In genomic region chr4:8228319-8229250, GRCh38 we compare ENCODE assay signal across 8 cellular contexts. TPM values are rescaled to one million over a fixed set of nuclear protein-coding genes. Genes with fewer than 3 reads are reported as not detected.
DNase-seq lines count a peak whose midpoint lies in the region; ATAC-seq and TF ChIP-seq lines count a peak whose summit lies in the region.

No MANE protein-coding gene starts in this region.

- peaks cover 26 to 51% (median 33%) of the 10 kb centered on the region in 4 donors for H3K4me1 ChIP-seq in stomach

- peak overlapping the region in 1 of 2 donors; percentile 46 for H3K27ac Mint-ChIP-seq in natural killer cell

- no peak for TF ChIP-seq CTCF in natural killer cell (IDR thresholded peaks at IDR 0.05)
- TF ChIP-seq CTCF in stomach (IDR thresholded peaks at IDR 0.05): no peak

- peak overlapping the region; percentile 13 for H3K4me3 Mint-ChIP-seq in natural killer cell

- TF ChIP-seq POLR2A in stomach (IDR thresholded peaks at IDR 0.05): no peak

- DNase-seq in ELR (ENCODE audit: low read depth): peak; percentile 65
- peak; percentile 70 for DNase-seq in M059J (ENCODE audit: low read depth)
- DNase-seq in activated CD4-positive, alpha-beta T cell treated with anti-CD3 and anti-CD28 coated beads, Interleukin-2, amount 50 U/mL, for 24 hours (ENCODE audit: low read depth in 1 of 2, low spot score in 1 of 2): peak; percentile 53 to 77
- DNase-seq in dermis blood vessel endothelial cell: peak; percentile 96
- DNase-seq in natural killer cell: peak; percentile 27
- peak; percentile 94 for DNase-seq in stomach
- no peak for DNase-seq in NCI-H1048 (lab: John Stamatoyannopoulos, UW)

- peak overlapping the region; percentile 59 to 74 (median 64) for H3K27ac ChIP-seq in stomach

- no peak for TF ChIP-seq EP300 in stomach (IDR thresholded peaks at IDR 0.05)

- no peaks in the 10 kb centered on the region for H3K9me3 ChIP-seq in stomach

- H3K4me1 Mint-ChIP-seq in natural killer cell: peaks cover 0 to 12% of the 10 kb centered on the region in 2 donors

- H3K9me3 Mint-ChIP-seq in natural killer cell: no peaks in the 10 kb centered on the region

- peaks cover 19 to 70% (median 50%) of the 10 kb centered on the region in 4 donors for H3K36me3 ChIP-seq in stomach

- 33 to 56% (median 41%) methylated on average over 13 to 39 of the region's 39 CpGs for WGBS in stomach, 5 donors

- no peak overlapping the region for H3K4me3 ChIP-seq in stomach

- H3K36me3 Mint-ChIP-seq in natural killer cell: no peaks in the 10 kb centered on the region

- H3K27me3 Mint-ChIP-seq in natural killer cell (ENCODE audit: low read depth in 2 of 2): no peaks in the 10 kb centered on the region

- ATAC-seq in GM21825 (IDR thresholded peaks at IDR 0.05; ENCODE audit: unreplicated experiment): peak; percentile 69
- peak; percentile 44 to 76 (median 59) for ATAC-seq in natural killer cell

- intact Hi-C loops in natural killer cell (cut with micrococcal nuclease): no loop called here
- intact Hi-C loops in stomach (cut with DNase I; ENCODE audit: low total_unique reads): no loop called here

- no peaks in the 10 kb centered on the region for H3K27me3 ChIP-seq in stomach

RNA-seq across cellular contexts. Expression of gene SH3TC1, which starts 29.5 kb away (rescaled TPM):
- 0.66 and 1.8 TPM in 2 replicates for total RNA-seq in M059J (2014; rRNA removed; shearing (Covaris generic))
- 148 and 217 TPM in 2 replicates for total RNA-seq in dermis blood vessel endothelial cell
- 10 to 100 TPM; 50.1 to 61.7 (median 54.9) TPM for total RNA-seq in natural killer cell
- 10 to 100 TPM; 22.8 to 96.2 (median 52.5) TPM for total RNA-seq in stomach
- polyA plus RNA-seq in stomach: 10 to 100 TPM; 12.0 to 18.2 (median 13.9) TPM

RNA-seq across cellular contexts. Expression of gene HTRA3, which starts 41.0 kb away (rescaled TPM):
- total RNA-seq in M059J (2014; rRNA removed; shearing (Covaris generic)): 0.81 and 3.2 TPM in 2 replicates
- total RNA-seq in dermis blood vessel endothelial cell (3.0 and 3.6 TPM in 2 replicates), natural killer cell (not detected), stomach (10 to 100 TPM; 15.6 to 26.8 (median 24.6) TPM)
- polyA plus RNA-seq in stomach: 1 to 10 TPM; 6.6 to 9.9 (median 7.9) TPM
